17 cellular contexts compared by ENCODE assay signal in genomic region chr15:27119695-27120266, GRCh38.
DNase-seq lines count a peak whose midpoint lies in the region; ATAC-seq, FAIRE-seq and TF ChIP-seq lines count a peak whose summit lies in the region.
"Had no signal": no experiment of that assay in that cellular context is flagged by ENCODE, and none has a peak within 500 bp of the region (broad histone marks: within the 10 kb centered on the region; RNA-seq: fewer than 3 reads in every experiment).

No MANE protein-coding gene starts in this region.

- no peak for TF ChIP-seq RAD21 in K562 (CRISPR knock-in tag; conservative IDR thresholded peaks at IDR 0.05 in 1 of 2, IDR thresholded peaks at IDR 0.05 in 1 of 2)

- POLR2A ChIA-PET in K562 (lab: Yijun Ruan, JAX), result interaction anchor here (1.0 kb wide), 1 partner anchor 14 kb away, joined by 3 read pairs; no protein-coding TSS in a partner anchor

- peak; percentile 56 for DNase-seq in DMS53 (lab: John Stamatoyannopoulos, UW)
- DNase-seq in DMS53 treated with DMSO at 0.1 percent for 48 hours (lab: John Stamatoyannopoulos, UW; ENCODE audit: unreplicated experiment), result no peak
- DNase-seq in NCI-H524 treated with DMSO at 0.1 percent for 48 hours (lab: John Stamatoyannopoulos, UW), result peak; percentile 79
- DNase-seq in K562 (ENCODE audit: extremely low read depth in 1 of 4, low spot score in 3 of 4), result peak in 2 of 4 experiments; percentile 33 to 52
- DNase-seq in small intestine, result no peak
- DNase-seq in Right ventricle myocardium inferior (ENCODE audit: missing footprints), result no peak
- DNase-seq: 8988T; CD4-positive, alpha-beta memory T cell; DMS79; GDM1; GM23248 had no signal

- TF ChIP-seq CTCF in K562 (IDR thresholded peaks at IDR 0.05 in 2 of 3, conservative IDR thresholded peaks at IDR 0.05 in 1 of 3; ENCODE audit: insufficient read depth in 2 of 3, low read depth in 1 of 3, low read length in 3 of 3), result no peak

- H3K4me1 ChIP-seq in K562 (replicated peaks in 1 of 2; ENCODE audit: control insufficient read depth in 2 of 2, insufficient read depth in 2 of 2, low read length in 2 of 2) (peaks cover 7 to 38% of the 10 kb centered on the region in 2 experiments; a peak in 4 of 5 replicates), small intestine (ENCODE audit: control insufficient read depth in 2 of 2, insufficient read depth in 1 of 2, low read depth in 1 of 2, low read length in 1 of 2) (no peaks in the 10 kb centered on the region)
- H3K4me1 ChIP-seq: BLaER1, HAP-1 had no signal

- CTCF ChIA-PET in K562 (lab: Yijun Ruan, JAX; ENCODE audit: low intra/inter-chr PET ratio), result no interaction called here

- H3K27ac ChIP-seq in K562 (ENCODE audit: extremely low read depth, low read depth, low read length) (peak overlapping the region; percentile 31; the same call in 2 of the 3 replicates), small intestine (ENCODE audit: low read depth in 1 of 2, low read length in 1 of 2) (no peak overlapping the region)
- H3K27ac ChIP-seq: BLaER1, GM23248 had no signal

- no peaks in the 10 kb centered on the region for H4K20me1 ChIP-seq in K562 (replicated peaks; ENCODE audit: control insufficient read depth, insufficient read depth, low read length)
- H4K20me1 ChIP-seq: BLaER1 had no signal

- 19% methylated on average over 5 of the region's 5 CpGs for WGBS in K562 (ENCODE audit: insufficient coverage, low coverage, missing lambda C conversion rate)
- WGBS in small intestine, 3 donors, result 45 to 53% (median 52%) methylated on average over 5 of the region's 5 CpGs

- no TSS peak for BruUV-seq in K562 (replicated peaks; lab: Mats Ljungman, UMichigan)

- H3K4me3 ChIP-seq in K562 (no peak overlapping the region), small intestine (ENCODE audit: low read depth in 1 of 2, low read length in 2 of 2) (no peak overlapping the region)
- H3K4me3 ChIP-seq: BLaER1, GM23248, HAP-1 had no signal

- no peaks in the 10 kb centered on the region for H3K9me1 ChIP-seq in K562 (ENCODE audit: control insufficient read depth, insufficient read depth, low read length)

- H3K9me3 ChIP-seq in K562 (replicated peaks; ENCODE audit: control insufficient read depth, insufficient read depth, low read depth, low read length) (no peaks in the 10 kb centered on the region), small intestine (ENCODE audit: control insufficient read depth, low read depth) (no peaks in the 10 kb centered on the region)
- H3K9me3 ChIP-seq: BLaER1, HAP-1 had no signal

- H3K9ac ChIP-seq in K562 (ENCODE audit: insufficient read depth in 1 of 2, low read depth in 2 of 2, low read length in 2 of 2), result no peak overlapping the region; a peak in 1 of 4 replicates
- H3K9ac ChIP-seq: BLaER1, GM23248 had no signal

- intact Hi-C loops in K562 (cut with micrococcal nuclease) (loop anchor here (10.0 kb wide), 1 partner anchor 55 kb away; no protein-coding TSS in a partner anchor), Right ventricle myocardium inferior (cut with DNase I) (no loop called here)

- TF ChIP-seq POLR2A in K562 (conservative IDR thresholded peaks at IDR 0.05), result no peak

- H3K27me3 ChIP-seq in K562 (ENCODE audit: control insufficient read depth in 2 of 2, insufficient read depth in 2 of 2, low read length in 2 of 2), result no peaks in the 10 kb centered on the region
- no peaks in the 10 kb centered on the region for H3K27me3 ChIP-seq in small intestine (ENCODE audit: control insufficient read depth in 2 of 2, insufficient read depth in 2 of 2, low read length in 2 of 2)
- H3K27me3 ChIP-seq: BLaER1 had no signal

- H3K36me3 ChIP-seq in K562 (ENCODE audit: control insufficient read depth, insufficient read depth, low read length), result peaks cover 19% of the 10 kb centered on the region; the same call in 2 of the 3 replicates
- no peaks in the 10 kb centered on the region for H3K36me3 ChIP-seq in small intestine (ENCODE audit: control insufficient read depth in 2 of 2, insufficient read depth in 2 of 2, low read length in 2 of 2)
- H3K36me3 ChIP-seq: BLaER1, HAP-1 had no signal

- FAIRE-seq in K562 (lab: Jason Lieb, UNC) (peak; percentile 52), small intestine (lab: Jason Lieb, UNC) (no peak)
- FAIRE-seq: GM12892, GM18507, HepG2 had no signal

- ATAC-seq in K562, result peak; percentile 56
- ATAC-seq in GM19467 (IDR thresholded peaks at IDR 0.05; ENCODE audit: unreplicated experiment), result no peak
- no peak for ATAC-seq in Right ventricle myocardium inferior
- ATAC-seq: HepG2 had no signal

- H2AFZ ChIP-seq in K562 (ENCODE audit: low read depth, low read length), result no peak overlapping the region
- H2AFZ ChIP-seq: GM23248 had no signal

- peak overlapping the region; percentile 36; the same call in 1 of the 2 replicates for H3K4me2 ChIP-seq in K562 (ENCODE audit: insufficient read depth, low read length)
- H3K4me2 ChIP-seq: BLaER1 had no signal

- TF ChIP-seq EP300 in K562 (IDR thresholded peaks at IDR 0.05; ENCODE audit: low read length), result no peak

- in situ Hi-C loops in K562 (cut with MboI), result no loop called here

- peaks cover 56% of the 10 kb centered on the region for H3K79me2 ChIP-seq in K562 (ENCODE audit: control insufficient read depth, insufficient read depth, low read length)

TF ChIP-seq in K562, 482 proteins besides CTCF, POLR2A, EP300 and RAD21 (continues in another document):
- TF ChIP-seq ZMIZ1 (IDR thresholded peaks at IDR 0.05; ENCODE audit: low read depth in 2 of 2, low read length in 2 of 2) (no peak), ARHGAP35 (IDR thresholded peaks at IDR 0.05; ENCODE audit: partially characterized antibody) (peak; percentile 91), CREM (IDR thresholded peaks at IDR 0.05; ENCODE audit: low read depth) (0 out of 2 replicates have a peak, but pooled peaks have one; percentile 32), L3MBTL2 (IDR thresholded peaks at IDR 0.05) (peak; percentile 28; the same call in 1 of the 2 replicates), ZNF217 (CRISPR knock-in tag; IDR thresholded peaks at IDR 0.05) (no peak), MCM5 (IDR thresholded peaks at IDR 0.05; ENCODE audit: low read depth) (no peak), CXXC5 (CRISPR knock-in tag; IDR thresholded peaks at IDR 0.05) (0 out of 2 replicates have a peak, but pooled peaks have one; percentile 28)
- TF ChIP-seq, protein P1, sequence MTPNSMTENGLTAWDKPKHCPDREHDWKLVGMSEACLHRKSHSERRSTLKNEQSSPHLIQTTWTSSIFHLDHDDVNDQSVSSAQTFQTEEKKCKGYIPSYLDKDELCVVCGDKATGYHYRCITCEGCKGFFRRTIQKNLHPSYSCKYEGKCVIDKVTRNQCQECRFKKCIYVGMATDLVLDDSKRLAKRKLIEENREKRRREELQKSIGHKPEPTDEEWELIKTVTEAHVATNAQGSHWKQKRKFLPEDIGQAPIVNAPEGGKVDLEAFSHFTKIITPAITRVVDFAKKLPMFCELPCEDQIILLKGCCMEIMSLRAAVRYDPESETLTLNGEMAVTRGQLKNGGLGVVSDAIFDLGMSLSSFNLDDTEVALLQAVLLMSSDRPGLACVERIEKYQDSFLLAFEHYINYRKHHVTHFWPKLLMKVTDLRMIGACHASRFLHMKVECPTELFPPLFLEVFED (CRISPR knock-in tag; conservative IDR thresholded peaks at IDR 0.05), result no peak

Comparison
In these comparisons a context has a peak if more than half of its experiments do, and no peak if none do; other contexts are left out.
1. DNase-seq: peak in DMS53 (single experiment) and NCI-H524 treated with DMSO at 0.1 percent for 48 hours (single experiment); none in DMS53 treated with DMSO at 0.1 percent for 48 hours (single experiment), small intestine (single experiment) and Right ventricle myocardium inferior (single experiment).